ENCODE assay signal across 9 cellular contexts in the genomic region with DNA sequence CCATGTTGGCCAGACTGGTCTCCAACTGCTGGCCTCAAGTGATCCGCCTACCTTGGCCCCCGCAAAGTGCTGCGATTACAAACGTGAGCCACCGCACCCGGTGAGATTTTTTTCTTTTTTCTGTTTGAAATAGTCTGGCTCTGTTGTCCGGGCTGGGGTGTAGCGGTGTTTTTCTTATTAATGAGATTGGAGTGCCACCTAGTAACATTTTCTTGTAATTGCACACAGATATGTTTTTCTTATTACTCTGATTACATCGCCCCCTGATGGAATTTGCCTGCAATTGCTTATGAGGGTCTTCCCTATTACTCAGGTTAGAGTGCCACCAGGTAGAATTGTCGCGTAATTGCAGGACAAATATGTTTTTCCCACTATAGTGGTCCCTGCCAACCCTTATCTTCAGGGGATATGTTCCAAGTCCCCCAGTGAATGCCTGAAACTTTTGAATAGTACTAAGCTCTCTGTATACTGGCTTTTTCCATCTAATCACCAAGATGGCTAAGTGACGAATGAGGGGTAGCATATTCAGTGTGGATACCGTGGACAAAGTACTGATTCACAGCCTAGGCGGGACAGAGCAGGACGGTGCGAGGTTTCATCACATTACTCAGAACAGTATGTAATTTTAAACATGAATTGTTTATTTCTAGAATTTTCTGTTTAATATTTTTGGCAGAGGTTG. TPM values are rescaled to one million over a fixed set of nuclear protein-coding genes. Genes with fewer than 3 reads are reported as not detected.
A peak's percentile ranks its signal among the peaks of the same experiment; 100 is the strongest.
DNase-seq lines count a peak whose midpoint lies in the region; ATAC-seq and TF ChIP-seq lines count a peak whose summit lies in the region.
"Had no signal": no experiment of that assay in that cellular context is flagged by ENCODE, and none has a peak within 500 bp of the region (broad histone marks: within the 10 kb centered on the region; RNA-seq: fewer than 3 reads in every experiment).

No MANE protein-coding gene starts in this region.

- H3K9me3 Mint-ChIP-seq in activated naive CD4-positive, alpha-beta T cell treated with anti-CD3 and anti-CD28 coated beads for 36 hours, result no peaks in the 10 kb centered on the region

- no peak overlapping the region for H2AFZ ChIP-seq in mammary epithelial cell (ENCODE audit: low read depth, low read length)

- intact Hi-C loops in activated naive CD4-positive, alpha-beta T cell treated with anti-CD3 and anti-CD28 coated beads for 36 hours (cut with micrococcal nuclease), result loop anchor here (1.0 to 10.0 kb wide), 6 partner anchors 110 to 944 kb away; partner anchors contain the start of gene PHKA2
- intact Hi-C loops in mammary epithelial cell (cut with micrococcal nuclease), result loop anchor here (1.0 kb wide), 2 partner anchors 240 to 944 kb away; no protein-coding TSS in a partner anchor

- 67% methylated on average over 16 of the region's 16 CpGs for WGBS in mammary epithelial cell (ENCODE audit: low coverage, missing lambda C conversion rate)

- peaks cover 5% of the 10 kb centered on the region for H3K9me3 ChIP-seq in mammary epithelial cell (replicated peaks; ENCODE audit: insufficient read depth, low read length)
- H3K9me3 ChIP-seq: pancreas had no signal

- no TSS peak for BruUV-seq in mammary epithelial cell (replicated peaks; lab: Mats Ljungman, UMichigan)

- H3K4me2 ChIP-seq in mammary epithelial cell (ENCODE audit: insufficient read depth, low read depth, low read length), result no peak overlapping the region

- no peaks in the 10 kb centered on the region for H3K79me2 ChIP-seq in mammary epithelial cell (ENCODE audit: insufficient read depth, low read length)

- in situ Hi-C loops in mammary epithelial cell (cut with MboI; ENCODE audit: low sequenced_read_pairs in 2 of 2), result loop anchor here (5.0 to 25.0 kb wide), 3 partner anchors 398 to 943 kb away; no protein-coding TSS in a partner anchor

- no peaks in the 10 kb centered on the region for H3K36me3 Mint-ChIP-seq in activated naive CD4-positive, alpha-beta T cell treated with anti-CD3 and anti-CD28 coated beads for 36 hours (ENCODE audit: low read depth)

- no peak overlapping the region for H3K4me3 ChIP-seq in mammary epithelial cell (replicated peaks in 1 of 3; ENCODE audit: insufficient read depth in 1 of 3, low read depth in 2 of 3, low read length in 3 of 3)
- H3K4me3 ChIP-seq: pancreas had no signal

- no peak overlapping the region for H3K9ac ChIP-seq in mammary epithelial cell (ENCODE audit: insufficient read depth, low read length)

- ATAC-seq in HG03159 (IDR thresholded peaks at IDR 0.05; ENCODE audit: unreplicated experiment), result no peak

- H3K4me1 ChIP-seq in mammary epithelial cell (ENCODE audit: insufficient read depth, low read length), result no peaks in the 10 kb centered on the region
- H3K4me1 ChIP-seq: pancreas had no signal

- no peak overlapping the region for H3K27ac ChIP-seq in mammary epithelial cell (ENCODE audit: insufficient read depth, low read depth, low read length)
- H3K27ac ChIP-seq: pancreas had no signal

- H3K4me3 Mint-ChIP-seq in activated naive CD4-positive, alpha-beta T cell treated with anti-CD3 and anti-CD28 coated beads for 36 hours, result no peak overlapping the region

- CTCF ChIA-PET in activated naive CD4-positive, alpha-beta T cell treated with anti-CD3 and anti-CD28 coated beads for 36 hours (lab: Charles Lee), result interaction anchor here (0.5 to 2.5 kb wide), 5 partner anchors 8 to 1033 kb away, joined by 3 to 19 read pairs (median 4); no protein-coding TSS in a partner anchor
- CTCF ChIA-PET in mammary epithelial cell (lab: Charles Lee; ENCODE audit: low non-redundant PET), result interaction anchor here (0.6 kb wide), 1 partner anchor 13 kb away, joined by 4 read pairs; no protein-coding TSS in a partner anchor

- peak; percentile 44 for DNase-seq in activated naive CD4-positive, alpha-beta T cell treated with anti-CD3 and anti-CD28 coated beads for 36 hours
- DNase-seq in activated naive CD4-positive, alpha-beta T cell treated with Interleukin-2 at 50 U/mL for 16 hours, result no peak
- DNase-seq in NCI-H460 (ENCODE audit: extremely low read depth, low read depth) (peak; percentile 30), mammary epithelial cell (peak; percentile 5), NCI-H524 treated with DMSO at 0.1 percent for 48 hours (lab: John Stamatoyannopoulos, UW) (no peak), GOT3 (lab: John Stamatoyannopoulos, UW) (no peak)
- peak; percentile 28 for DNase-seq in stimulated activated CD8-positive, alpha-beta memory T cell treated with anti-CD3 and anti-CD28 coated beads, Interleukin-4, amount 100 ng/mL, for 48 hours
- DNase-seq: pancreas had no signal

- no peaks in the 10 kb centered on the region for H3K36me3 ChIP-seq in mammary epithelial cell (ENCODE audit: insufficient read depth, low read length)
- H3K36me3 ChIP-seq: pancreas had no signal

- H3K27me3 ChIP-seq in mammary epithelial cell (ENCODE audit: insufficient read depth, low read length), result no peaks in the 10 kb centered on the region
- H3K27me3 ChIP-seq: pancreas had no signal

- no peaks in the 10 kb centered on the region for H4K20me1 ChIP-seq in mammary epithelial cell (ENCODE audit: insufficient read depth, low read length)

- H3K4me1 Mint-ChIP-seq in activated naive CD4-positive, alpha-beta T cell treated with anti-CD3 and anti-CD28 coated beads for 36 hours (ENCODE audit: low read depth), result no peaks in the 10 kb centered on the region

- peak; percentile 23 to 41 for TF ChIP-seq CTCF in mammary epithelial cell (conservative IDR thresholded peaks at IDR 0.05 in 1 of 2, IDR thresholded peaks at IDR 0.05 in 1 of 2; ENCODE audit: extremely low read depth in 1 of 2, insufficient read depth in 1 of 2, low read depth in 1 of 2, low read length in 2 of 2)

- H3K27ac Mint-ChIP-seq in activated naive CD4-positive, alpha-beta T cell treated with anti-CD3 and anti-CD28 coated beads for 36 hours, result no peak overlapping the region

- dilution Hi-C loops in mammary epithelial cell (cut with HindIII; ENCODE audit: low sequenced_read_pairs), result loop anchor here (25.0 kb wide), 1 partner anchor 948 kb away; no protein-coding TSS in a partner anchor

- no peaks in the 10 kb centered on the region for H3K27me3 Mint-ChIP-seq in activated naive CD4-positive, alpha-beta T cell treated with anti-CD3 and anti-CD28 coated beads for 36 hours (ENCODE audit: low read depth)

RNA-seq across cellular contexts. Expression of gene PDHA1, which starts 8.6 kb away (rescaled TPM):
- total RNA-seq in activated naive CD4-positive, alpha-beta T cell treated with anti-CD3 and anti-CD28 coated beads for 36 hours, result 100 to 1,000 TPM; 233 to 242 TPM
- total RNA-seq in NCI-H460 (2014; rRNA removed; shearing (Covaris generic)), result 309 and 353 TPM in 2 replicates
- polyA plus RNA-seq in NCI-H460 (2014; cell fraction: nucleus; rRNA removed), result 346 and 546 TPM in 2 replicates
- 100 to 1,000 TPM in 1 of 2 donors, 10 to 100 TPM in 1; 48.8 to 176 TPM for total RNA-seq in mammary epithelial cell
- 175 TPM for polyA plus RNA-seq in mammary epithelial cell
- polyA minus RNA-seq in mammary epithelial cell, result 181 TPM

Comparison
In these comparisons a context has a peak if more than half of its experiments do, and no peak if none do; other contexts are left out.
1. DNase-seq: peak in activated naive CD4-positive, alpha-beta T cell treated with anti-CD3 and anti-CD28 coated beads for 36 hours (single experiment), NCI-H460 (single experiment), mammary epithelial cell (single experiment) and stimulated activated CD8-positive, alpha-beta memory T cell treated with anti-CD3 and anti-CD28 coated beads, Interleukin-4, amount 100 ng/mL, for 48 hours (single experiment); none in activated naive CD4-positive, alpha-beta T cell treated with Interleukin-2 at 50 U/mL for 16 hours (single experiment), NCI-H524 treated with DMSO at 0.1 percent for 48 hours (single experiment) and GOT3 (single experiment).